ENCODE assay signal across 10 cellular contexts in genomic region chr3:61822588-61822987, GRCh38.
"Had no signal": no experiment of that assay in that cellular context is flagged by ENCODE, and none has a peak within 500 bp of the region (broad histone marks: within the 10 kb centered on the region; RNA-seq: fewer than 3 reads in every experiment).

No MANE protein-coding gene starts in this region.

- H3K4me3 ChIP-seq: lung had no signal

- H3K27ac ChIP-seq: epithelial cell of prostate had no signal

- DNase-seq: activated CD4-positive, alpha-beta memory T cell treated with anti-CD3 and anti-CD28 coated beads for 36 hours; activated effector memory CD4-positive, alpha-beta T cell treated with anti-CD3 and anti-CD28 coated beads, Interleukin-2, amount 50 U/mL, for 16 hours; activated T-cell treated with anti-CD3 and anti-CD28 coated beads, Interleukin-2, amount 50 U/mL, for 4 hours; effector memory CD8-positive, alpha-beta T cell; hypothalamus; occipital lobe; small intestine; T-helper 9 cell had no signal
